8 cellular contexts compared by ENCODE assay signal in the genomic region with DNA sequence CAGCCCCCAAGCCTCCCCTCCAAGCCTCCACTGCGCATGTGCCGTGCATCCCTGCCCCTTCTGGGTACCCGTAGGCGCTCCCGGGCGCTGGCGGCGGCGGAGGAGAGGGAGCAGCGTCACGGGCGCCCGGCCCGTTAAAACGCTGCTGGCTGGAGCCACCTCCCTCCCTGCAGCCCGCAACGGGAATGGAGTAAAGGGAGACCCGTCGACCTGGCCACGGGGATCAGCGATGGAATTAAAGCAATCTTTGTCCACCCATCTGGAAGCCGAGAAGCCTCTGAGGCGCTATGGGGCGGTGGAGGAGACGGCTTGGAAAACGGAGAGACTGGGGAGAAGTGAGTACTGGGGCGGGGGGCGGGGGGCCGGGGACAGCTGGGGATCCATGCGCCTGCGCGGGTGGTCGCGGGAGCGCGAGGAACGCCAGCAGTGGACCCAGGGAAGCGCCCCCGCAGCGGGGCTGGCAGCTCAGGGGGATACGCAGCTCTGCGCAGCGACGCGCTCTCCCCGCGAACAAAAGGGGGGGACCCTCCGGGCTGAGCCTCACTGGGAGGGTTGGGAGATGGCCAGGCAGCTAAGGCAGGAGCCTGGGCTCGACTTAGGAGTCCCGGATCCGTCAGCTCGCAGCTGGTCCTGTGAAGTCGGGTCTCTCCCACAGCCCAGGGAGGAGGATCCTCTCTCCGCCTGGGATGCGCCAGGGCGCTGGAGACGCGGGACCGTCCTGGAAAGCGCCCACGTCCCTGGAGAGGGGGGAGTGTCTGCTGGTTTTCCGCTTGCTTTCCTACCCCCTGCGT. TPM values are rescaled to one million over a fixed set of nuclear protein-coding genes. Genes with fewer than 3 reads are reported as not detected.
DNase-seq lines count a peak whose midpoint lies in the region; ATAC-seq, FAIRE-seq and TF ChIP-seq lines count a peak whose summit lies in the region.

A gene (plus strand): TSS at position 164 of the 791 bp plus-strand sequence. CDS start 66 bp downstream, at position 230.

- no peak for TF ChIP-seq POLR2A in H1 (IDR thresholded peaks at IDR 0.05; ENCODE audit: control extremely low read depth in 1 of 2, low read depth in 2 of 2, low read length in 2 of 2)

- H2BK5ac ChIP-seq in H1 (ENCODE audit: low read depth, low read length) = no peak within 1 kb of the TSS

- ATAC-seq in lung (ENCODE audit: insufficient read depth, low FRiP score) = no peak
- no peak for ATAC-seq in GM21526 (IDR thresholded peaks at IDR 0.05; ENCODE audit: low FRiP score, unreplicated experiment)
- ATAC-seq in GM18907 (IDR thresholded peaks at IDR 0.05; ENCODE audit: unreplicated experiment) = no peak

- no peak for FAIRE-seq in H1 (lab: Jason Lieb, UNC)

- peak within 1 kb of the TSS; percentile 92 for H2AFZ ChIP-seq in H1 (ENCODE audit: low read length)

- no peak within 1 kb of the TSS for H2AK5ac ChIP-seq in H1 (ENCODE audit: low read depth, low read length)

- CTCF ChIA-PET in Caco-2 (lab: Charles Lee) = interaction anchor here (0.6 kb wide), 1 partner anchor 693 kb away, joined by 7 read pairs; no protein-coding TSS in a partner anchor
- CTCF ChIA-PET in H1 (lab: Charles Lee; ENCODE audit: partially characterized antibody) = no interaction called here

- no peak within 1 kb of the TSS; the same call in 1 of the 2 replicates for H3K18ac ChIP-seq in H1 (ENCODE audit: extremely low read depth, low read length)

- no peak for DNase-seq in Caco-2
- peak; percentile 85 to 89 for DNase-seq in NCI-H1930 (lab: John Stamatoyannopoulos, UW)
- DNase-seq in activated CD8-positive, alpha-beta memory T cell treated with anti-CD3 and anti-CD28 coated beads, Interleukin-2, amount 50 U/mL, for 4 hours = peak; percentile 51
- DNase-seq in H1 (ENCODE audit: low read depth in 1 of 2, low spot score in 2 of 2) = peak in 1 of 2 experiments; percentile 91
- DNase-seq in lung (ENCODE audit: low spot score) = peak; percentile 35
- peak; percentile 71 for DNase-seq in stimulated activated CD4-positive, alpha-beta T cell treated with anti-CD3 and anti-CD28 coated beads, Interleukin-4, amount 100 ng/mL, for 24 hours

- peaks cover 11% of the 10 kb centered on the region; the same call in 1 of the 2 replicates for H3K23me2 ChIP-seq in H1 (ENCODE audit: low read depth, low read length)

- H3K79me2 ChIP-seq in H1 (ENCODE audit: control insufficient read depth in 1 of 2, insufficient read depth in 2 of 2, low read length in 2 of 2) = peaks cover 0 to 6% of the 10 kb centered on the region in 2 experiments; a peak in 1 of 4 replicates

- no peaks in the 10 kb centered on the region for H3K4me1 ChIP-seq in Caco-2
- 0 out of 7 replicates have a peak, but pooled peaks cover 0 to 3% (median 0%) of the 10 kb centered on the region in 4 experiments for H3K4me1 ChIP-seq in H1 (replicated peaks in 1 of 4; ENCODE audit: control insufficient read depth in 3 of 4, insufficient read depth in 4 of 4, low read length in 3 of 4)
- H3K4me1 ChIP-seq in lung (ENCODE audit: control insufficient read depth in 2 of 2, insufficient read depth in 2 of 2, low read length in 2 of 2) = peaks cover 0 to 11% of the 10 kb centered on the region in 2 donors

- no peak within 1 kb of the TSS for H3K4ac ChIP-seq in H1 (replicated peaks; ENCODE audit: insufficient read length, low read depth, low read length)

- TF ChIP-seq CTCF in Caco-2 (IDR thresholded peaks at IDR 0.05; ENCODE audit: insufficient read depth in 1 of 2, low read depth in 1 of 2, low read length in 1 of 2, severe bottlenecking in 1 of 2, unreplicated experiment in 1 of 2) = no peak
- TF ChIP-seq CTCF in H1 (IDR thresholded peaks at IDR 0.05; ENCODE audit: control extremely low read depth in 1 of 3, insufficient read depth in 1 of 3, low read depth in 1 of 3, low read length in 3 of 3) = no peak
- no peak for TF ChIP-seq CTCF in lung (IDR thresholded peaks at IDR 0.05; ENCODE audit: control extremely low read depth, extremely low read depth)

- WGBS in H1 (ENCODE audit: extremely low coverage in 1 of 2, insufficient coverage in 1 of 2, insufficient read length in 1 of 2, insufficient replicate concordance in 2 of 2, low coverage in 1 of 2, low lambda C conversion rate in 2 of 2, missing lambda C conversion rate in 1 of 2), 2 experiments = 1% methylated on average over 36 of the region's 63 CpGs; no CpG with 5 or more reads in 1 of the 2 experiments
- 0% methylated on average over 44 to 63 of the region's 63 CpGs for WGBS in lung, 2 donors

- no peak within 1 kb of the TSS for H2BK15ac ChIP-seq in H1 (ENCODE audit: low read length)

- peak within 1 kb of the TSS; percentile 36; the same call in 1 of the 2 replicates for H4K8ac ChIP-seq in H1 (ENCODE audit: extremely low read depth, insufficient read depth, low read length)

- H3K14ac ChIP-seq in H1 (ENCODE audit: insufficient read length) = no peak within 1 kb of the TSS

- no TSS peak for BruUV-seq in Caco-2 (replicated peaks; lab: Mats Ljungman, UMichigan)

- H4K91ac ChIP-seq in H1 (replicated peaks; ENCODE audit: insufficient read length, low read length) = no peak within 1 kb of the TSS

- no peak within 1 kb of the TSS for H3K23ac ChIP-seq in H1 (ENCODE audit: insufficient read length)

- no peaks in the 10 kb centered on the region for H3K36me3 Mint-ChIP-seq in Caco-2 (ENCODE audit: insufficient read depth, unreplicated experiment)

- H3K36me3 ChIP-seq in Caco-2 (ENCODE audit: control insufficient read depth, insufficient read depth, low read length) = no peaks in the 10 kb centered on the region
- H3K36me3 ChIP-seq in H1 (ENCODE audit: control insufficient read depth in 2 of 4, insufficient read depth in 4 of 4, low read length in 3 of 4) = no peaks in the 10 kb centered on the region
- H3K36me3 ChIP-seq in lung (ENCODE audit: control insufficient read depth in 2 of 2, insufficient read depth in 2 of 2, low read length in 2 of 2) = no peaks in the 10 kb centered on the region

- peak within 1 kb of the TSS in 2 of 4 experiments; percentile 29 to 48; a peak in 3 of 7 replicates for H3K9ac ChIP-seq in H1 (replicated peaks in 1 of 4; ENCODE audit: extremely low read depth in 1 of 4, low read depth in 3 of 4, low read length in 3 of 4)

- H3K4me3 ChIP-seq in Caco-2 (ENCODE audit: low read depth, low read length) (peak within 1 kb of the TSS; percentile 30), H1 (ENCODE audit: extremely low read depth in 1 of 4, insufficient read depth in 2 of 4, low read depth in 3 of 4, low read length in 4 of 4) (peak within 1 kb of the TSS; percentile 70 to 91 (median 88)), lung (peak within 1 kb of the TSS; percentile 55)

- no peak within 1 kb of the TSS for H3K56ac ChIP-seq in H1 (replicated peaks; ENCODE audit: insufficient read length, low read depth, low read length)

- peaks cover 10% of the 10 kb centered on the region for H3K27me3 Mint-ChIP-seq in Caco-2 (ENCODE audit: insufficient read depth, unreplicated experiment)

- H3K4me1 Mint-ChIP-seq in Caco-2 (ENCODE audit: low read depth, unreplicated experiment) = peaks cover 6% of the 10 kb centered on the region

- no peak within 1 kb of the TSS for H2BK20ac ChIP-seq in H1 (ENCODE audit: low read length)

- intact Hi-C loops in Caco-2 (cut with micrococcal nuclease; ENCODE audit: unreplicated experiment) = no loop called here

- H3K4me3 Mint-ChIP-seq in Caco-2 (ENCODE audit: unreplicated experiment) = peak within 1 kb of the TSS; percentile 63

- no peak within 1 kb of the TSS for H2BK12ac ChIP-seq in H1 (ENCODE audit: low read depth, low read length)

- H2BK120ac ChIP-seq in H1 (replicated peaks; ENCODE audit: low read depth, low read length) = no peak within 1 kb of the TSS

- peak within 1 kb of the TSS; percentile 88 to 96 for H3K4me2 ChIP-seq in H1 (ENCODE audit: insufficient read depth in 1 of 2, low read depth in 2 of 2, low read length in 2 of 2)

- H3K27me3 ChIP-seq in Caco-2 (replicated peaks; ENCODE audit: control insufficient read depth, insufficient read depth, low read length) (no peaks in the 10 kb centered on the region; the same call in 1 of the 2 replicates), H1 (replicated peaks in 1 of 4; ENCODE audit: control insufficient read depth in 3 of 4, extremely low read depth in 1 of 4, insufficient read depth in 3 of 4, low read length in 3 of 4) (peaks cover 0 to 9% (median 4%) of the 10 kb centered on the region in 4 experiments; a peak in 2 of 7 replicates), lung (ENCODE audit: control insufficient read depth, insufficient read depth) (no peaks in the 10 kb centered on the region)

- H3K27ac ChIP-seq in H1 (ENCODE audit: low read depth, low read length) (no peak within 1 kb of the TSS), lung (ENCODE audit: low read depth in 1 of 2, low read length in 1 of 2) (peak within 1 kb of the TSS in 1 of 2 donors; percentile 35)

- H4K20me1 ChIP-seq in H1 (replicated peaks in 1 of 2; ENCODE audit: control insufficient read depth in 1 of 2, insufficient read depth in 2 of 2, low read length in 2 of 2) = peaks cover 0 to 2% of the 10 kb centered on the region in 2 experiments

- H4K5ac ChIP-seq in H1 (ENCODE audit: insufficient read length, low read depth, low read length) = peak within 1 kb of the TSS; percentile 67

- TF ChIP-seq RAD21 in H1 (IDR thresholded peaks at IDR 0.05 in 1 of 2, conservative IDR thresholded peaks at IDR 0.05 in 1 of 2; ENCODE audit: low read depth in 2 of 2, low read length in 2 of 2) = no peak

- no peaks in the 10 kb centered on the region for H3K9me3 Mint-ChIP-seq in Caco-2 (ENCODE audit: unreplicated experiment)

- no peaks in the 10 kb centered on the region for H3K79me1 ChIP-seq in H1 (ENCODE audit: low read depth, low read length)

- POLR2A ChIA-PET in Caco-2 (lab: Charles Lee) (no interaction called here), H1 (lab: Charles Lee; ENCODE audit: partially characterized antibody) (no interaction called here)

- no peak within 1 kb of the TSS for H3K27ac Mint-ChIP-seq in Caco-2 (ENCODE audit: unreplicated experiment)

- TF ChIP-seq EP300 in H1 (IDR thresholded peaks at IDR 0.05; ENCODE audit: borderline replicate concordance in 1 of 2, low read depth in 2 of 2, low read length in 2 of 2) = no peak

- H3K9me3 ChIP-seq in Caco-2 = no peaks in the 10 kb centered on the region
- H3K9me3 ChIP-seq in H1 (ENCODE audit: insufficient read depth in 2 of 2, low read depth in 1 of 2, low read length in 1 of 2) = no peaks in the 10 kb centered on the region
- H3K9me3 ChIP-seq in lung (ENCODE audit: control insufficient read depth in 2 of 2, insufficient read depth in 1 of 2, low read length in 1 of 2) = no peaks in the 10 kb centered on the region

RNA-seq across cellular contexts. Expression of the gene that starts here (rescaled TPM):
- total RNA-seq in Caco-2 (2022) (not detected in 2 replicates), lung (10 to 100 TPM in 1 of 2 donors, 1 to 10 TPM in 1; 9.0 to 17.5 TPM)
- 23.5 and 26.1 TPM in 2 replicates for total RNA-seq in H1 (2021; fragmentation: NEBNext Ultra II Directional; extraction: Animal tissue kit (Norgen Biotek cat#: 25700))
- polyA plus RNA-seq in H1 (2011; rRNA removed) (27.1 and 29.5 TPM in 2 replicates), lung (1 to 10 TPM; 5.6 to 6.7 TPM)
- polyA plus RNA-seq in H1 (2011; cell fraction: cytosol; rRNA removed) = 30.0 TPM
- polyA plus RNA-seq in H1 (2011; cell fraction: nucleus; rRNA removed) = 22.4 TPM
- polyA plus RNA-seq in H1 (2012, experiment 1 of 2) = 26.8 to 31.5 TPM (median 28.7 TPM) in 4 replicates
- 10.1 TPM for polyA plus RNA-seq in H1 (2012, experiment 2 of 2)
- polyA plus RNA-seq in H1 (2013, experiment 1 of 2) = 10.8 TPM
- 12.0 TPM for polyA plus RNA-seq in H1 (2013, experiment 2 of 2)
- polyA minus RNA-seq in H1 (2011; rRNA and poly(A)+ RNA removed) = 23.5 and 25.4 TPM in 2 replicates
- polyA minus RNA-seq in H1 (2011; cell fraction: cytosol; rRNA and poly(A)+ RNA removed) = 9.5 TPM
- polyA minus RNA-seq in H1 (2011; cell fraction: nucleus; rRNA and poly(A)+ RNA removed) = 12.5 TPM

Comparison
In these comparisons a context has a peak if more than half of its experiments do, and no peak if none do; other contexts are left out.
1. RNA of the gene that starts here (total RNA-seq): 23.5 to 26.1 TPM in H1 and 9.0 to 17.5 TPM in lung; not detected in Caco-2; every median in the first group is over 10 times any median in the second.
2. DNase-seq: peak in NCI-H1930 (2 of 2), activated CD8-positive, alpha-beta memory T cell treated with anti-CD3 and anti-CD28 coated beads, Interleukin-2, amount 50 U/mL, for 4 hours (single experiment), lung (single experiment) and stimulated activated CD4-positive, alpha-beta T cell treated with anti-CD3 and anti-CD28 coated beads, Interleukin-4, amount 100 ng/mL, for 24 hours (single experiment); none in Caco-2 (0 of 2).
3. H3K4me3 ChIP-seq: peak in every context shown above with its lines; median percentile 88 in H1; 55 in lung; 30 in Caco-2.